12 cellular contexts compared by ENCODE assay signal in the genomic region with DNA sequence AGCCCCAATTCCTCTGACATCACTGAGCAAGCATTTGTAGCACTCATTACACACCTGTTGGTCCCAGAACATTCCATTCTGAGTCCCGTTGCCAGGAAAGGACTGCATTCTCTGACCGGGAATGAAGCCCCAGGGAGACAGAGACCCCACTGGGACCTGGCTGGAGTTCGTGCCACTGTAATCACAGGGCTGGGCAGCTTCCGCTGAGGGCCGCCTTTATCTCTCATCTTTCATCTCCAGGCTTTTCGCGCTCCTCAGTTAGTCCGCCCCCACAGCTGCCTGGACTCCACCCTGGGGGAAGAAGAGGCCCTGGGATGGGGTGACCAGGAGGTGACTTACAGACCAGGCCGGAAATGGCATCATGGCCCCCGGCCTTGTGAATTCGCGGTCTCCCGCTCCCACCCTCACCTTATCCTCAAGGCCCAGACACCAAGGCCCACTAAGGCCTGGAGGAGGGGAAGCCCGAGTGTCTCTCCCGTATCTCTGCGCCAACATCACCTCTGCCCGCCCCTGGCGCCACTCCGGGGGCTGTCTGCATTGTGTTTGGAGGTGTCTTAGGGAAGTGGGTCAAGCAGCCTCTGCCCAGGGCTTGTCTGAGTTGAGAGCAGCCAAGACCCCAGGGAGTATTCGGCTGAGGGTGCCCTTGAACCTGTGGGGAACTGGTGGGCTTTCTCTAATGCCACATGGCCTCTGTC.
DNase-seq lines count a peak whose midpoint lies in the region; ATAC-seq and TF ChIP-seq lines count a peak whose summit lies in the region.
"Had no signal": no experiment of that assay in that cellular context is flagged by ENCODE, and none has a peak within 500 bp of the region (broad histone marks: within the 10 kb centered on the region; RNA-seq: fewer than 3 reads in every experiment).

No MANE protein-coding gene starts in this region.

- no peak for ATAC-seq in GM21528 (IDR thresholded peaks at IDR 0.05; ENCODE audit: low FRiP score, unreplicated experiment)

- peaks cover 18% of the 10 kb centered on the region for H3F3A ChIP-seq in PC-9 (ENCODE audit: insufficient read depth, low read depth)
- no peaks in the 10 kb centered on the region for H3F3A ChIP-seq in neural progenitor cell (ENCODE audit: low read depth)

- no peaks in the 10 kb centered on the region for H3K9me3 Mint-ChIP-seq in neural progenitor cell
- H3K9me3 Mint-ChIP-seq: activated CD4-positive, alpha-beta memory T cell treated with anti-CD3 and anti-CD28 coated beads, Interleukin-2, amount 10 ng/mL, durations not matched to agents 7 days and 5 days; IgD-negative memory B cell had no signal

- no peaks in the 10 kb centered on the region for H3K36me3 ChIP-seq in PC-9 (ENCODE audit: low read depth)
- no peaks in the 10 kb centered on the region for H3K36me3 ChIP-seq in neural progenitor cell
- H3K36me3 ChIP-seq: tibial artery had no signal

- H3K27me3 Mint-ChIP-seq in neural progenitor cell (ENCODE audit: insufficient read depth, low read depth) = peaks cover 4% of the 10 kb centered on the region

- CTCF ChIA-PET in PC-9 (lab: Charles Lee) = interaction anchor here (2.3 kb wide), 1 partner anchor 16 kb away, joined by 12 read pairs; no protein-coding TSS in a partner anchor

- no peak for TF ChIP-seq CTCF in PC-9 (conservative IDR thresholded peaks at IDR 0.05)
- TF ChIP-seq CTCF in neural progenitor cell (IDR thresholded peaks at IDR 0.05) = no peak

- H3K4me1 Mint-ChIP-seq in neural progenitor cell = peaks cover 22% of the 10 kb centered on the region
- H3K4me1 Mint-ChIP-seq: IgD-negative memory B cell had no signal

- H3K9me2 ChIP-seq in PC-9 (ENCODE audit: insufficient read depth) = no peaks in the 10 kb centered on the region

- peak overlapping the region; percentile 70 for H3K4me2 ChIP-seq in PC-9
- H3K4me2 ChIP-seq in neural progenitor cell = no peak overlapping the region

- peak overlapping the region; percentile 11 for H3K27ac Mint-ChIP-seq in neural progenitor cell
- H3K27ac Mint-ChIP-seq: activated CD4-positive, alpha-beta memory T cell treated with anti-CD3 and anti-CD28 coated beads, Interleukin-2, amount 10 ng/mL, durations not matched to agents 7 days and 5 days; IgD-negative memory B cell had no signal

- H3K4me3 Mint-ChIP-seq in neural progenitor cell = no peak overlapping the region
- H3K4me3 Mint-ChIP-seq: activated CD4-positive, alpha-beta memory T cell treated with anti-CD3 and anti-CD28 coated beads, Interleukin-2, amount 10 ng/mL, durations not matched to agents 7 days and 5 days; IgD-negative memory B cell had no signal

- H3K4me1 ChIP-seq in PC-9 (replicated peaks; ENCODE audit: insufficient read depth) = peaks cover 33% of the 10 kb centered on the region
- no peaks in the 10 kb centered on the region for H3K4me1 ChIP-seq in neural progenitor cell
- H3K4me1 ChIP-seq: tibial artery had no signal

- no peaks in the 10 kb centered on the region for H3K36me3 Mint-ChIP-seq in neural progenitor cell
- H3K36me3 Mint-ChIP-seq: IgD-negative memory B cell had no signal

- H4K20me1 ChIP-seq in PC-9 (ENCODE audit: insufficient read depth) (no peaks in the 10 kb centered on the region), neural progenitor cell (ENCODE audit: low read depth) (no peaks in the 10 kb centered on the region)

- H3K79me2 ChIP-seq in PC-9 (ENCODE audit: low read depth) (no peaks in the 10 kb centered on the region), neural progenitor cell (ENCODE audit: low read depth) (no peaks in the 10 kb centered on the region)

- no peaks in the 10 kb centered on the region for H3K9me3 ChIP-seq in PC-9 (ENCODE audit: insufficient read depth, low read depth)
- no peaks in the 10 kb centered on the region for H3K9me3 ChIP-seq in neural progenitor cell (ENCODE audit: low read depth)
- H3K9me3 ChIP-seq: tibial artery had no signal

- no TSS peak for BruUV-seq in PC-9 (replicated peaks; lab: Mats Ljungman, UMichigan)

- POLR2A ChIA-PET in PC-9 (lab: Charles Lee; ENCODE audit: unreplicated experiment) = interaction anchor here (0.5 to 1.2 kb wide), 4 partner anchors 17 to 105 kb away, joined by 3 to 10 read pairs (median 3); no protein-coding TSS in a partner anchor

- DNase-seq in ELF-1 (ENCODE audit: low read depth, low spot score) (peak; percentile 96), PC-9 (peak; percentile 91 to 94), epithelial cell of prostate (ENCODE audit: low read depth, low spot score) (peak; percentile 36), neural progenitor cell (ENCODE audit: low spot score) (no peak), GM03348 (ENCODE audit: low spot score) (no peak), NCI-H128 (lab: John Stamatoyannopoulos, UW; ENCODE audit: unreplicated experiment) (no peak)
- no peak for DNase-seq in stimulated activated CD4-positive, alpha-beta T cell treated with anti-CD3 and anti-CD28 coated beads, Interleukin-1b, Interleukin-23, amount 100 ng/mL, for 48 hours
- DNase-seq: activated CD4-positive, alpha-beta memory T cell treated with anti-CD3 and anti-CD28 coated beads, Interleukin-2, amount 10 ng/mL, durations not matched to agents 7 days and 5 days; stimulated activated CD4-positive, alpha-beta T cell treated with anti-CD3 and anti-CD28 coated beads, Interleukin-4, amount 100 ng/mL, for 1 hour; tibial artery had no signal

- H3K27me3 ChIP-seq in PC-9 (ENCODE audit: insufficient read depth, low read depth) (no peaks in the 10 kb centered on the region), neural progenitor cell (no peaks in the 10 kb centered on the region)

- H3K27ac ChIP-seq in PC-9 (peak overlapping the region; percentile 99), epithelial cell of prostate (peak overlapping the region; percentile 88), neural progenitor cell (no peak overlapping the region)
- H3K27ac ChIP-seq: tibial artery had no signal

- no peak overlapping the region; the same call in 1 of the 2 replicates for H2AFZ ChIP-seq in PC-9
- no peak overlapping the region for H2AFZ ChIP-seq in neural progenitor cell (replicated peaks)

- intact Hi-C loops in PC-9 (cut with micrococcal nuclease; ENCODE audit: unreplicated experiment) = loop anchor here (1.0 kb wide), 3 partner anchors 16 to 104 kb away; no protein-coding TSS in a partner anchor

- H3K9ac ChIP-seq in neural progenitor cell = no peak overlapping the region

- no peak overlapping the region; the same call in 1 of the 2 replicates for H3K4me3 ChIP-seq in PC-9
- no peak overlapping the region for H3K4me3 ChIP-seq in neural progenitor cell
- H3K4me3 ChIP-seq: tibial artery had no signal

Comparison
In these comparisons a context has a peak if more than half of its experiments do, and no peak if none do; other contexts are left out.
1. DNase-seq: peak in ELF-1 (single experiment), PC-9 (2 of 2) and epithelial cell of prostate (single experiment); none in neural progenitor cell (single experiment), GM03348 (single experiment), stimulated activated CD4-positive, alpha-beta T cell treated with anti-CD3 and anti-CD28 coated beads, Interleukin-1b, Interleukin-23, amount 100 ng/mL, for 48 hours (single experiment) and NCI-H128 (single experiment).